7 cellular contexts compared by ENCODE assay signal in genomic region chr3:57768595-57768994, GRCh38.
"Had no signal": no experiment of that assay in that cellular context is flagged by ENCODE, and none has a peak within 500 bp of the region (broad histone marks: within the 10 kb centered on the region; RNA-seq: fewer than 3 reads in every experiment).

No MANE protein-coding gene starts in this region.

- DNase-seq: H9, HCEC 1CT, HFFc6 had no signal

- H3K9me3 Mint-ChIP-seq: GM23338, H9, HFFc6, IgD-negative memory B cell had no signal

- H3K27me3 Mint-ChIP-seq: IgD-negative memory B cell had no signal

- H3K4me3 ChIP-seq: GM23338 had no signal

- H3K4me3 Mint-ChIP-seq: GM23338, H9, HFFc6, IgD-negative memory B cell had no signal

- ATAC-seq: HepG2 had no signal

- H3K27ac Mint-ChIP-seq: GM23338, H9, HFFc6, IgD-negative memory B cell had no signal

- H3K27ac ChIP-seq: HL-60 had no signal
